8 cellular contexts compared by ENCODE assay signal in genomic region chr1:64127297-64127696, GRCh38.
"Had no signal": no experiment of that assay in that cellular context is flagged by ENCODE, and none has a peak within 500 bp of the region (broad histone marks: within the 10 kb centered on the region; RNA-seq: fewer than 3 reads in every experiment).

No MANE protein-coding gene starts in this region.

- FAIRE-seq: G401.6, GM12878, GM12891, GM12892, GM18507, GM19239 had no signal

- DNase-seq: GDM1, GF-D8 had no signal

- ATAC-seq: GM12878 had no signal

- H3K4me3 ChIP-seq: GM12878 had no signal
